Comparison of ENCODE assay signal across 22 cellular contexts in the genomic region with DNA sequence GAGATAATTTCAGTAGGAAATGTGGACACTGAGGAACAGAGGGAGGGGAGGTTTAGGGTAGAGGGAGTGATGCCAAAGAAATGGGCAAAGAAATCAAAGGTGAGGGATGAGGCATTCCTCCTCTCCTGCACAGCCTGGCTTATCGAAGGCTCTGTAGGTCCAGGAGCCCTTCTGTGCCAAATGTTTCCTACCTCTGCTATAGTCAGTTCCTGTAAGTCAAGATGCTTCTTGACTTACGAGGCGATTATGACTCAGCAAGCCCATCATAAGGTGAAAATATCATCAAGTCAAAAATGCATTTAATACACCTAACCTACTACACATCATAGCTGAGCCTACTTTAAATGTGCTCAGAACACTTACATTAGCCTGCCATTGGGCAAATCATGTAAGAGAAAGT.
"Had no signal": no experiment of that assay in that cellular context is flagged by ENCODE, and none has a peak within 500 bp of the region (broad histone marks: within the 10 kb centered on the region; RNA-seq: fewer than 3 reads in every experiment).

No MANE protein-coding gene starts in this region.

- H3K36me3 Mint-ChIP-seq: IgD-negative memory B cell had no signal

- H3K4me2 ChIP-seq: KMS-11 had no signal

- H3K27ac Mint-ChIP-seq: IgD-negative memory B cell had no signal

- H3K4me1 ChIP-seq: SJSA1 had no signal

- H3K9me3 Mint-ChIP-seq: IgD-negative memory B cell had no signal

- H3K27me3 ChIP-seq: SJSA1 had no signal

- DNase-seq: Kasumi-1, MV-4-11, NCI-H1048, NCI-H1105, NCI-H1417, NCI-H1436 treated with DMSO at 0.1 percent for 48 hours, NCI-H1694, NCI-H187 treated with DMSO at 0.1 percent for 48 hours, NCI-H2029 treated with DMSO at 0.1 percent for 48 hours, NCI-H2227 treated with DMSO at 0.1 percent for 48 hours, NCI-H526 treated with DMSO at 0.1 percent for 48 hours, NCI-H774, Right ventricle myocardium superior, RPMI8226, SIG-M5 had no signal

- H3K27me3 Mint-ChIP-seq: IgD-negative memory B cell had no signal

- H3K9ac ChIP-seq: KMS-11 had no signal

- ATAC-seq: K562 had no signal

- H3K9me3 ChIP-seq: SJSA1 had no signal

- H3K27ac ChIP-seq: KMS-11, SJSA1, SK-N-MC had no signal

- FAIRE-seq: HTR-8/SVneo, K562, RCC 7860 had no signal

- H3K4me3 ChIP-seq: K562, SJSA1, SK-N-MC had no signal

- H3K4me3 Mint-ChIP-seq: IgD-negative memory B cell had no signal

- H3K36me3 ChIP-seq: SJSA1 had no signal
